Comparison of ENCODE assay signal across 18 cellular contexts in genomic region chr3:58521917-58522680, GRCh38. TPM values are rescaled to one million over a fixed set of nuclear protein-coding genes. Genes with fewer than 3 reads are reported as not detected.
A peak's percentile ranks its signal among the peaks of the same experiment; 100 is the strongest.
DNase-seq lines count a peak whose midpoint lies in the region; ATAC-seq, FAIRE-seq and TF ChIP-seq lines count a peak whose summit lies in the region.
"Had no signal": no experiment of that assay in that cellular context is flagged by ENCODE, and none has a peak within 500 bp of the region (broad histone marks: within the 10 kb centered on the region; RNA-seq: fewer than 3 reads in every experiment).

No MANE protein-coding gene starts in this region.

- no peaks in the 10 kb centered on the region; the same call in 1 of the 2 replicates for H3K4me1 ChIP-seq in H9 (ENCODE audit: insufficient read depth, low read length)

- H3K79me2 ChIP-seq in H9 (ENCODE audit: insufficient read depth, low read length): no peaks in the 10 kb centered on the region
- H3K79me2 ChIP-seq: parathyroid adenoma had no signal

- H3K4me3 Mint-ChIP-seq in H9 (no peak overlapping the region), brain (peak overlapping the region in 1 of 5 experiments; percentile 14)
- H3K4me3 Mint-ChIP-seq: activated T-cell treated with anti-CD3 and anti-CD28 coated beads, Interleukin-2, amount 50 U/mL, for 24 hours had no signal

- no peak overlapping the region for H3K23ac ChIP-seq in H9 (ENCODE audit: insufficient read length, low read depth, low read length)

- H4K8ac ChIP-seq in H9 (replicated peaks; ENCODE audit: insufficient read length, low read depth, low read length): no peak overlapping the region

- peaks cover 0 to 4% (median 0%) of the 10 kb centered on the region in 3 experiments; a peak in 2 of 7 replicates for H3K36me3 Mint-ChIP-seq in H9 (ENCODE audit: insufficient read depth in 1 of 3, low read depth in 3 of 3)
- H3K36me3 Mint-ChIP-seq in brain: no peaks in the 10 kb centered on the region

- H3K14ac ChIP-seq in H9 (ENCODE audit: insufficient read depth, low read length): no peak overlapping the region; the same call in 1 of the 2 replicates

- no peak overlapping the region for H2BK20ac ChIP-seq in H9 (ENCODE audit: low read depth, low read length, poor library complexity, severe bottlenecking)

- no peak for ATAC-seq in HG02759 (IDR thresholded peaks at IDR 0.05; ENCODE audit: unreplicated experiment)
- ATAC-seq in GM21515 (IDR thresholded peaks at IDR 0.05; ENCODE audit: unreplicated experiment): no peak

- H3K4ac ChIP-seq in H9 (ENCODE audit: low read depth, low read length): no peak overlapping the region

- H3K9ac ChIP-seq in H9 (ENCODE audit: extremely low read depth, insufficient read length, low read length): no peak overlapping the region
- H3K9ac ChIP-seq: KMS-11, parathyroid adenoma had no signal

- TF ChIP-seq CTCF in H9 (conservative IDR thresholded peaks at IDR 0.05): no peak
- TF ChIP-seq CTCF in brain (conservative IDR thresholded peaks at IDR 0.05): no peak

- H3T11ph ChIP-seq in H9 (ENCODE audit: low read length): no peak overlapping the region

- no peaks in the 10 kb centered on the region for H4K20me1 ChIP-seq in H9 (ENCODE audit: control insufficient read depth, insufficient read depth, insufficient read length)

- no peak overlapping the region for H2BK120ac ChIP-seq in H9 (ENCODE audit: low read depth, low read length, poor library complexity, severe bottlenecking)

- no peak for FAIRE-seq in HTR-8/SVneo (lab: Jason Lieb, UNC)
- FAIRE-seq: colon had no signal

- H3K27ac Mint-ChIP-seq in H9 (peak overlapping the region in 2 of 3 experiments; percentile 79 to 82; a peak in 3 of 7 replicates), brain (peak overlapping the region; percentile 16 to 89 (median 78))
- H3K27ac Mint-ChIP-seq: activated T-cell treated with anti-CD3 and anti-CD28 coated beads, Interleukin-2, amount 50 U/mL, for 24 hours had no signal

- H2BK15ac ChIP-seq in H9 (ENCODE audit: low read depth, low read length): no peak overlapping the region

- H3K4me2 ChIP-seq in H9 (ENCODE audit: insufficient read depth, insufficient read length, low read length): no peak overlapping the region
- H3K4me2 ChIP-seq: KMS-11 had no signal

- H3K4me1 Mint-ChIP-seq in H9 (peaks cover 57 to 65% of the 10 kb centered on the region in 2 experiments), brain (peaks cover 53% of the 10 kb centered on the region)

- H2BK12ac ChIP-seq in H9 (ENCODE audit: insufficient read length, low read depth, low read length): no peak overlapping the region

- H3K79me1 ChIP-seq in H9 (ENCODE audit: insufficient read depth, low read depth, low read length, poor library complexity, severe bottlenecking): no peaks in the 10 kb centered on the region

- H4K91ac ChIP-seq in H9 (ENCODE audit: insufficient read length, low read depth, low read length): no peak overlapping the region

- H3K27me3 ChIP-seq in H9 (ENCODE audit: insufficient read depth, low read length): no peaks in the 10 kb centered on the region
- H3K27me3 ChIP-seq: esophagus squamous epithelium had no signal

- no CpG with 5 or more reads among the region's 10 CpGs for WGBS in H9 (ENCODE audit: extremely low coverage, insufficient read length, low lambda C conversion rate)

- DNase-seq in H9 (no peak), iPS-NIHi7 (ENCODE audit: extremely low spot score) (peak; percentile 42), nucleus accumbens (lab: John Stamatoyannopoulos, UW) (peak in 41 of 56 donors; percentile 7 to 81 (median 34)), HTR-8/SVneo (ENCODE audit: insufficient read length, low spot score) (no peak), SHP77 (lab: John Stamatoyannopoulos, UW) (no peak)
- DNase-seq: activated CD4-positive, alpha-beta T cell treated with anti-CD3 and anti-CD28 coated beads for 48 hours; activated T-cell treated with anti-CD3 and anti-CD28 coated beads, Interleukin-2, amount 50 U/mL, for 24 hours; esophagus squamous epithelium; NCI-H1436 treated with DMSO at 0.1 percent for 48 hours had no signal

- peaks cover 2 to 3% of the 10 kb centered on the region in 2 experiments; a peak in 2 of 5 replicates for H3K9me3 Mint-ChIP-seq in H9
- H3K9me3 Mint-ChIP-seq in brain: peaks cover 0 to 2% (median 0%) of the 10 kb centered on the region in 5 experiments
- H3K9me3 Mint-ChIP-seq: activated T-cell treated with anti-CD3 and anti-CD28 coated beads, Interleukin-2, amount 50 U/mL, for 24 hours had no signal

- H4K5ac ChIP-seq in H9 (ENCODE audit: insufficient read length, low read depth, low read length): no peak overlapping the region

- H3K27me3 Mint-ChIP-seq in H9 (ENCODE audit: low read depth): peaks cover 2% of the 10 kb centered on the region
- H3K27me3 Mint-ChIP-seq in brain: no peaks in the 10 kb centered on the region
- H3K27me3 Mint-ChIP-seq: activated T-cell treated with anti-CD3 and anti-CD28 coated beads, Interleukin-2, amount 50 U/mL, for 24 hours had no signal

- no peak overlapping the region for H2AFZ ChIP-seq in H9 (ENCODE audit: low read length)
- H2AFZ ChIP-seq: parathyroid adenoma had no signal

- H3K56ac ChIP-seq in H9 (ENCODE audit: insufficient read length, low read depth, low read length): no peak overlapping the region

- no peaks in the 10 kb centered on the region for H3K9me3 ChIP-seq in H9 (ENCODE audit: control insufficient read depth, low read depth, low read length)
- H3K9me3 ChIP-seq: esophagus squamous epithelium had no signal

- no peak overlapping the region for H3K18ac ChIP-seq in H9 (ENCODE audit: insufficient read length, low read depth, low read length)

- H3K27ac ChIP-seq in H9 (ENCODE audit: insufficient read length, low read depth, low read length): no peak overlapping the region
- H3K27ac ChIP-seq: esophagus squamous epithelium, KMS-11, parathyroid adenoma had no signal

- H3K23me2 ChIP-seq in H9 (ENCODE audit: insufficient read length, low read depth, low read length, poor library complexity, severe bottlenecking): no peaks in the 10 kb centered on the region

- no peak overlapping the region for H2BK5ac ChIP-seq in H9 (ENCODE audit: insufficient read length, low read length)

- H2AK5ac ChIP-seq in H9 (ENCODE audit: insufficient read length, low read length): no peak overlapping the region

RNA-seq across cellular contexts. Expression of gene ACOX2, which starts 14.9 kb away (rescaled TPM):
- 0.85 and 1.6 TPM in 2 replicates for total RNA-seq in H9 (2021)
- polyA plus RNA-seq in brain (ENCODE audit: insufficient read depth, low read depth, low replicate concordance): 2.5 TPM
- total RNA-seq: T-helper 2 cell treated with Interferon-gamma antibody and Interleukin-4, amounts not matched to agents 100 ng/mL and 5 ng/mL, for 36 hours had no signal

RNA-seq across cellular contexts. Expression of gene KCTD6, which starts 30.2 kb away (rescaled TPM):
- total RNA-seq in H9 (2021): 14.2 and 15.7 TPM in 2 replicates
- 5.2 TPM for polyA plus RNA-seq in brain (ENCODE audit: insufficient read depth, low read depth, low replicate concordance)

RNA-seq across cellular contexts. Expression of gene FAM107A, which starts 55.1 kb away (rescaled TPM):
- total RNA-seq in H9 (2021): 0.11 and 0.13 TPM in 2 replicates
- 470 TPM for polyA plus RNA-seq in brain (ENCODE audit: insufficient read depth, low read depth, low replicate concordance)
- total RNA-seq: H4; mononuclear cell; T-helper 2 cell treated with Interferon-gamma antibody and Interleukin-4, amounts not matched to agents 100 ng/mL and 5 ng/mL, for 36 hours had no signal

Comparison
In these comparisons a context has a peak if more than half of its experiments do, and no peak if none do; other contexts are left out.
1. DNase-seq: peak in iPS-NIHi7 (single experiment) and nucleus accumbens (41 of 56); none in H9 (single experiment), HTR-8/SVneo (single experiment) and SHP77 (0 of 2).